In the genomic region with DNA sequence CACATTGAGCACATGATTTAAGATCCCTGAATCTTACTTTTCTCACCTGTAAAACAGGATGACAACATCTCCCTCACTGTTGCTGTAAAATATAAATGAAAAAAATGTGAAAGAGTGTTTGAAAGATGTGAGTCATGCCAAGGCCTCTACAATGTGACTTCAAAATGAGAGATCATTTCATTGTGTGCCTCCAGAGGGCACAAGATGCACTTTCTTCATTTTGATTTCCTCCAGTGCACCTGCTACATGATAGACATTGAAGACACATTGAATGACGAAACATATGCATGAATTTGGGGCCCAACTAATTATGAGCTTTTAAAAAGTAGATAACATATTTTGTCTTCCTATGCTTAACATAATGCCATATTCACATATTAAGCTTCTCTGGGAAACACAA, we compare ENCODE assay signal across 10 cellular contexts.
DNase-seq lines count a peak whose midpoint lies in the region; ATAC-seq and TF ChIP-seq lines count a peak whose summit lies in the region.
"Had no signal": no experiment of that assay in that cellular context is flagged by ENCODE, and none has a peak within 500 bp of the region (broad histone marks: within the 10 kb centered on the region; RNA-seq: fewer than 3 reads in every experiment).

No MANE protein-coding gene starts in this region.

- TF ChIP-seq CTCF in LNCAP (IDR thresholded peaks at IDR 0.05), result peak; percentile 37; the same call in 1 of the 2 replicates

- H3K4me1 Mint-ChIP-seq in stimulated activated naive CD8-positive, alpha-beta T cell treated with anti-CD3 and anti-CD28 coated beads, Interleukin-15, amount 100 ng/mL, for 72 hours, result peaks cover 15% of the 10 kb centered on the region
- H3K4me1 Mint-ChIP-seq: memory B cell had no signal

- H3K27me3 Mint-ChIP-seq in stimulated activated naive CD8-positive, alpha-beta T cell treated with anti-CD3 and anti-CD28 coated beads, Interleukin-15, amount 100 ng/mL, for 72 hours, result peaks cover 8% of the 10 kb centered on the region

- H3K27ac Mint-ChIP-seq in stimulated activated naive CD8-positive, alpha-beta T cell treated with anti-CD3 and anti-CD28 coated beads, Interleukin-15, amount 100 ng/mL, for 72 hours, result no peak overlapping the region
- H3K27ac Mint-ChIP-seq: memory B cell had no signal

- ATAC-seq in HG03439 (IDR thresholded peaks at IDR 0.05; ENCODE audit: unreplicated experiment), result no peak
- ATAC-seq in stimulated activated naive CD8-positive, alpha-beta T cell treated with anti-CD3 and anti-CD28 coated beads, Interleukin-15, amount 100 ng/mL, for 72 hours, result no peak

- H3K4me3 Mint-ChIP-seq in stimulated activated naive CD8-positive, alpha-beta T cell treated with anti-CD3 and anti-CD28 coated beads, Interleukin-15, amount 100 ng/mL, for 72 hours, result no peak overlapping the region
- H3K4me3 Mint-ChIP-seq: memory B cell had no signal

- DNase-seq in EH (ENCODE audit: low read depth) (peak; percentile 54), astrocyte of the hippocampus (ENCODE audit: low read depth, low spot score) (peak; percentile 46), lung microvascular endothelial cell (ENCODE audit: low read depth in 2 of 2) (peak; percentile 36 to 73), NCI-H1694 treated with DMSO at 0.1 percent for 48 hours (lab: John Stamatoyannopoulos, UW) (no peak)
- no peak for DNase-seq in stimulated activated naive CD8-positive, alpha-beta T cell treated with anti-CD3 and anti-CD28 coated beads, Interleukin-15, amount 100 ng/mL, for 72 hours
- no peak for DNase-seq in activated naive CD4-positive, alpha-beta T cell treated with Interleukin-2 at 50 U/mL for 16 hours
- DNase-seq: stimulated activated CD4-positive, alpha-beta T cell treated with anti-CD3 and anti-CD28 coated beads, Interleukin-2, amount 100 ng/mL, for 48 hours had no signal

- peaks cover 0 to 6% of the 10 kb centered on the region in 2 donors for H3K9me3 Mint-ChIP-seq in stimulated activated naive CD8-positive, alpha-beta T cell treated with anti-CD3 and anti-CD28 coated beads, Interleukin-15, amount 100 ng/mL, for 72 hours

Comparison
In these comparisons a context has a peak if more than half of its experiments do, and no peak if none do; other contexts are left out.
1. DNase-seq: peak in EH (single experiment), astrocyte of the hippocampus (single experiment) and lung microvascular endothelial cell (2 of 2); none in stimulated activated naive CD8-positive, alpha-beta T cell treated with anti-CD3 and anti-CD28 coated beads, Interleukin-15, amount 100 ng/mL, for 72 hours (0 of 2), activated naive CD4-positive, alpha-beta T cell treated with Interleukin-2 at 50 U/mL for 16 hours (single experiment) and NCI-H1694 treated with DMSO at 0.1 percent for 48 hours (single experiment).